In the genomic region with DNA sequence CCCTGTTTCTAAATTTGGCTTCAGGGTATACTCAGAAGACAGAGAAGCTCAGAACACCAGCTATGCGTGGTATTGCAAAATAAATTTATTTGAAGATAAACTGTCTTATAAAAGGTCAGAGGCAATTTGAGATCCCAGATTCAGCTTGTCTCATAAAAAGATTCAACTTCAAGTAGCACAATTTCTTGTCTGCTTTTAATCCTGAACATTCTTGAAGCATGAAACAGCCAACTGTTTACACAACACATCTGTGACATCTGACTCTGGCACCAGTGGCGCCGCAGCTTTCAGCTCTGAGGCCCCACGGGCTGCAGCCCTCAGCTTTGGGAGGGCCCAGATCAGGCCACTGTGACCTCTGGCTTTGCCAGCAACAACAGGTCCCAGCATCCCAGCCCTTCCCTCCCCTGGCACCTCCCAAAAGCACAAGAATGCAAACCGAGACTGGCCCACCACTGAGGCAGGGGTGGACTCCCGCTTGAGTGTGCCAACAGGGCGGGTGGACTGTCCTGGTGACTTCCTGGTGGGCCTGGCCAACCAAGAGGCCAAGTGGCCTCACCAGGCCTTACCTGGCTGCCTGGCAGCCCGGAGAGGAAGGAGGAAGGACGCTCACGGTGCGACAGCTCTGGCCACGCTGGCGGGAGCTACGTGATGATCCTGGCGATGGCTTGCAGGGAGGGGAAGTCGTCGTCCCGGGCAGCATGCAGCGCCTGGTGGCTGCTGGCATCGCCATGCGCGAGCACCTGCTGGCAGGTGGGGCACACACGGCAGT, we compare ENCODE assay signal across 11 cellular contexts. TPM values are rescaled to one million over a fixed set of nuclear protein-coding genes. Genes with fewer than 3 reads are reported as not detected.
DNase-seq lines count a peak whose midpoint lies in the region; ATAC-seq, FAIRE-seq and TF ChIP-seq lines count a peak whose summit lies in the region.
"Had no signal": no experiment of that assay in that cellular context is flagged by ENCODE, and none has a peak within 500 bp of the region (broad histone marks: within the 10 kb centered on the region; RNA-seq: fewer than 3 reads in every experiment).

No MANE protein-coding gene starts in this region.

- no peak for TF ChIP-seq POLR2A in body of pancreas (IDR thresholded peaks at IDR 0.05)

- H2AFZ ChIP-seq in hepatocyte = no peak overlapping the region

- WGBS in hepatocyte (ENCODE audit: low lambda C conversion rate, missing lambda C conversion rate) = 87% methylated on average over 22 of the region's 23 CpGs
- WGBS in body of pancreas, 2 donors = 83 to 85% methylated on average over 15 to 22 of the region's 23 CpGs

- TF ChIP-seq CTCF in RWPE1 (conservative IDR thresholded peaks at IDR 0.05; ENCODE audit: low read depth) (no peak), hepatocyte (IDR thresholded peaks at IDR 0.05; ENCODE audit: poor library complexity) (no peak), body of pancreas (IDR thresholded peaks at IDR 0.05) (no peak), kidney (IDR thresholded peaks at IDR 0.05; ENCODE audit: borderline replicate concordance, extremely low read depth, insufficient read depth) (no peak)

- no peak overlapping the region for H3K4me2 ChIP-seq in hepatocyte

- no peaks in the 10 kb centered on the region for H3K9me3 ChIP-seq in hepatocyte (ENCODE audit: low read depth)
- H3K9me3 ChIP-seq in body of pancreas = no peaks in the 10 kb centered on the region
- H3K9me3 ChIP-seq in kidney (ENCODE audit: control insufficient read depth in 1 of 2, low read length in 2 of 2) = no peaks in the 10 kb centered on the region

- FAIRE-seq in kidney (lab: Jason Lieb, UNC) = no peak

- no peaks in the 10 kb centered on the region for H3K36me3 ChIP-seq in hepatocyte (replicated peaks; ENCODE audit: insufficient read depth, low read depth)
- H3K36me3 ChIP-seq in body of pancreas (replicated peaks in 1 of 2; ENCODE audit: insufficient read depth in 1 of 2, low read depth in 2 of 2) = peaks cover 33% of the 10 kb centered on the region in 2 donors
- H3K36me3 ChIP-seq in kidney (ENCODE audit: control insufficient read depth in 1 of 2, insufficient read depth in 2 of 2, low read length in 2 of 2) = peaks cover 14 to 31% of the 10 kb centered on the region in 2 donors

- H3K27ac ChIP-seq in RWPE1 (peak overlapping the region; percentile 98), hepatocyte (peak overlapping the region; percentile 67), body of pancreas (peak overlapping the region in 1 of 4 donors; percentile 37), kidney (ENCODE audit: low read depth in 2 of 2, low read length in 2 of 2) (no peak overlapping the region)

- POLR2A ChIA-PET in RWPE1 (lab: Yijun Ruan, JAX; ENCODE audit: low non-redundant PET) = no interaction called here

- H3K9me2 ChIP-seq in hepatocyte (replicated peaks; ENCODE audit: insufficient read depth) = no peaks in the 10 kb centered on the region

- H3K9ac ChIP-seq in kidney (ENCODE audit: low read length in 2 of 2) = no peak overlapping the region

- H3K4me3 ChIP-seq in hepatocyte (no peak overlapping the region), body of pancreas (no peak overlapping the region), kidney (ENCODE audit: low read length in 2 of 2) (no peak overlapping the region)

- CTCF ChIA-PET in RWPE1 (lab: Yijun Ruan, JAX) = no interaction called here

- no peaks in the 10 kb centered on the region for H3K79me2 ChIP-seq in hepatocyte

- H4K20me1 ChIP-seq in hepatocyte (ENCODE audit: insufficient read depth, poor library complexity, severe bottlenecking) = peaks cover under 1% of the 10 kb centered on the region

- peak; percentile 49 for DNase-seq in AG20443 (ENCODE audit: low spot score)
- no peak for DNase-seq in RWPE1 (ENCODE audit: low spot score)
- DNase-seq in hepatocyte (ENCODE audit: low spot score) = no peak
- no peak for DNase-seq in body of pancreas
- DNase-seq in kidney = no peak
- no peak for DNase-seq in anterior cingulate cortex (lab: John Stamatoyannopoulos, UW)
- DNase-seq: activated CD4-positive, alpha-beta T cell treated with anti-CD3 and anti-CD28 coated beads for 4 hours; erythroblast; NCI-H2171 treated with DMSO at 0.1 percent for 48 hours; stimulated activated naive CD4-positive, alpha-beta T cell treated with Interleukin-2 at 50 U/mL for 16 hours had no signal

- H3K27me3 ChIP-seq in hepatocyte = no peaks in the 10 kb centered on the region
- no peaks in the 10 kb centered on the region for H3K27me3 ChIP-seq in body of pancreas

- intact Hi-C loops in body of pancreas (cut with DNase I) (no loop called here), kidney (cut with DNase I) (no loop called here)

- no peak for ATAC-seq in body of pancreas

- peaks cover 10% of the 10 kb centered on the region for H3K4me1 ChIP-seq in hepatocyte (ENCODE audit: insufficient read depth)
- no peaks in the 10 kb centered on the region for H3K4me1 ChIP-seq in body of pancreas
- no peaks in the 10 kb centered on the region for H3K4me1 ChIP-seq in kidney (ENCODE audit: control insufficient read depth in 1 of 2, insufficient read depth in 1 of 2, low read depth in 1 of 2, low read length in 2 of 2)

RNA-seq across cellular contexts. Expression of a gene that starts 8.0 kb away (rescaled TPM):
- 1.4 and 2.2 TPM in 2 replicates for total RNA-seq in hepatocyte
- 1.5 and 2.5 TPM in 2 replicates for polyA plus RNA-seq in hepatocyte
- 1 to 10 TPM in 1 of 2 donors, under 1 TPM in 1; 0.33 to 1.6 TPM for total RNA-seq in body of pancreas
- 2.2 TPM for total RNA-seq in kidney
- 4.6 TPM for polyA plus RNA-seq in kidney (ENCODE audit: insufficient read depth, low read depth, low replicate concordance)

RNA-seq across cellular contexts. Expression of a gene that starts 11.8 kb away (rescaled TPM):
- total RNA-seq in hepatocyte (22.8 and 42.6 TPM in 2 replicates), body of pancreas (10 to 100 TPM; 41.0 to 55.4 TPM), kidney (34.9 TPM)
- polyA plus RNA-seq in hepatocyte (29.5 and 36.8 TPM in 2 replicates), kidney (ENCODE audit: insufficient read depth, low read depth, low replicate concordance) (14.3 TPM)

RNA-seq across cellular contexts. Expression of a gene that starts 13.8 kb away (rescaled TPM):
- total RNA-seq in hepatocyte = 34.0 and 34.9 TPM in 2 replicates
- polyA plus RNA-seq in hepatocyte = 44.0 and 56.8 TPM in 2 replicates
- total RNA-seq in body of pancreas = 10 to 100 TPM; 13.2 to 35.9 TPM
- 25.0 TPM for total RNA-seq in kidney
- 45.6 TPM for polyA plus RNA-seq in kidney (ENCODE audit: insufficient read depth, low read depth, low replicate concordance)

RNA-seq across cellular contexts. Expression of a gene that starts 16.5 kb away (rescaled TPM):
- total RNA-seq in hepatocyte (2.3 and 5.1 TPM in 2 replicates), body of pancreas (not detected), kidney (0.57 TPM)
- polyA plus RNA-seq in hepatocyte (5.4 and 6.0 TPM in 2 replicates), kidney (ENCODE audit: insufficient read depth, low read depth, low replicate concordance) (0.58 TPM)
- total RNA-seq: mononuclear cell had no signal

RNA-seq across cellular contexts. Expression of a gene that starts 21.8 kb away (rescaled TPM):
- 2.7 and 4.1 TPM in 2 replicates for total RNA-seq in hepatocyte
- polyA plus RNA-seq in hepatocyte = 45.2 and 57.6 TPM in 2 replicates
- total RNA-seq in body of pancreas = not detected
- not detected for total RNA-seq in kidney
- polyA plus RNA-seq in kidney (ENCODE audit: insufficient read depth, low read depth, low replicate concordance) = not detected
- total RNA-seq: mononuclear cell had no signal

Comparison
In these comparisons a context has a peak if more than half of its experiments do, and no peak if none do; other contexts are left out.
1. H3K27ac ChIP-seq: peak in RWPE1 (single experiment) and hepatocyte (single experiment); none in kidney (0 of 2).